ENCODE assay signal across 8 cellular contexts in genomic region chr7:141550694-141551079, GRCh38. TPM values are rescaled to one million over a fixed set of nuclear protein-coding genes. Genes with fewer than 3 reads are reported as not detected.
DNase-seq lines count a peak whose midpoint lies in the region; ATAC-seq and TF ChIP-seq lines count a peak whose summit lies in the region.

No MANE protein-coding gene starts in this region.

- BruUV-seq in Caco-2 (replicated peaks; lab: Mats Ljungman, UMichigan) = no TSS peak

- peak overlapping the region; percentile 89 for H3K4me3 ChIP-seq in Caco-2 (ENCODE audit: low read depth, low read length)
- peak overlapping the region; percentile 86 for H3K4me3 ChIP-seq in GM23248
- peak overlapping the region; percentile 76 to 84 for H3K4me3 ChIP-seq in SK-N-SH (ENCODE audit: low read depth in 2 of 2, low read length in 1 of 2)
- peak overlapping the region; percentile 89 for H3K4me3 ChIP-seq in naive thymus-derived CD4-positive, alpha-beta T cell (ENCODE audit: low read length)

- H3K4me3 Mint-ChIP-seq in Caco-2 (ENCODE audit: unreplicated experiment) = peak overlapping the region; percentile 76
- peak overlapping the region; percentile 83 to 99 (median 92) for H3K4me3 Mint-ChIP-seq in naive thymus-derived CD4-positive, alpha-beta T cell

- peak in 1 of 2 experiments; percentile 11 for DNase-seq in Caco-2
- peak; percentile 49 for DNase-seq in GM23248
- DNase-seq in SK-N-SH = peak; percentile 68
- DNase-seq in epithelial cell of prostate (ENCODE audit: low read depth, low spot score) = no peak
- DNase-seq in naive thymus-derived CD4-positive, alpha-beta T cell = peak in 2 of 9 donors; percentile 7 to 25
- no peak for DNase-seq in posterior vena cava (ENCODE audit: low spot score)
- no peak for DNase-seq in NK-92 (lab: John Stamatoyannopoulos, UW; ENCODE audit: unreplicated experiment)

- TF ChIP-seq EP300 in SK-N-SH (IDR thresholded peaks at IDR 0.05; ENCODE audit: borderline replicate concordance in 1 of 2, low read depth in 1 of 2, low read length in 1 of 2) = no peak

- H2AFZ ChIP-seq in GM23248 (peak overlapping the region; percentile 99), SK-N-SH (ENCODE audit: low read depth) (peak overlapping the region; percentile 96)

- in situ Hi-C loops in GM23248 (cut with MboI) = no loop called here

- H3K9me3 ChIP-seq in Caco-2 (no peaks in the 10 kb centered on the region), GM23248 (ENCODE audit: low read depth) (no peaks in the 10 kb centered on the region), SK-N-SH (no peaks in the 10 kb centered on the region)
- H3K9me3 ChIP-seq in naive thymus-derived CD4-positive, alpha-beta T cell (ENCODE audit: control insufficient read depth in 2 of 3, low read length in 3 of 3) = no peaks in the 10 kb centered on the region

- H3K4me1 ChIP-seq in Caco-2 (peaks cover 7% of the 10 kb centered on the region; the same call in 1 of the 2 replicates), GM23248 (ENCODE audit: insufficient read depth) (peaks cover 4% of the 10 kb centered on the region; the same call in 1 of the 2 replicates), SK-N-SH (ENCODE audit: control insufficient read depth in 1 of 2, insufficient read depth in 2 of 2, low read depth in 1 of 2, low read length in 1 of 2) (peaks cover 0 to 16% of the 10 kb centered on the region in 2 experiments; a peak in 3 of 4 replicates)
- peaks cover 12 to 17% of the 10 kb centered on the region in 2 donors for H3K4me1 ChIP-seq in naive thymus-derived CD4-positive, alpha-beta T cell (ENCODE audit: control insufficient read depth in 2 of 2, insufficient read depth in 2 of 2, low read length in 2 of 2)

- 17 to 20% methylated on average over 13 of the region's 13 CpGs for WGBS in GM23248 (ENCODE audit: low coverage in 1 of 2, low lambda C conversion rate in 2 of 2, missing lambda C conversion rate in 2 of 2), 2 experiments
- WGBS in SK-N-SH (ENCODE audit: low lambda C conversion rate) = 32% methylated on average over 13 of the region's 13 CpGs

- H3K9ac ChIP-seq in GM23248 (peak overlapping the region; percentile 89), SK-N-SH (peak overlapping the region; percentile 86)

- no peak for TF ChIP-seq RAD21 in SK-N-SH (IDR thresholded peaks at IDR 0.05; ENCODE audit: low read length)

- H3K27ac Mint-ChIP-seq in Caco-2 (ENCODE audit: unreplicated experiment) = peak overlapping the region; percentile 68
- H3K27ac Mint-ChIP-seq in naive thymus-derived CD4-positive, alpha-beta T cell = peak overlapping the region; percentile 52 to 96 (median 89)

- H4K20me1 ChIP-seq in GM23248 (ENCODE audit: insufficient read depth) (no peaks in the 10 kb centered on the region), SK-N-SH (ENCODE audit: insufficient read depth) (no peaks in the 10 kb centered on the region)

- H3K36me3 ChIP-seq in Caco-2 (ENCODE audit: control insufficient read depth, insufficient read depth, low read length) = no peaks in the 10 kb centered on the region
- H3K36me3 ChIP-seq in GM23248 (ENCODE audit: low read depth) = no peaks in the 10 kb centered on the region
- H3K36me3 ChIP-seq in SK-N-SH (replicated peaks in 1 of 2; ENCODE audit: control insufficient read depth in 1 of 2, insufficient read depth in 2 of 2, low read length in 1 of 2) = peaks cover 3 to 5% of the 10 kb centered on the region in 2 experiments
- H3K36me3 ChIP-seq in naive thymus-derived CD4-positive, alpha-beta T cell (ENCODE audit: control insufficient read depth in 2 of 3, insufficient read depth in 3 of 3, low read length in 3 of 3) = peaks cover 0 to 4% (median 0%) of the 10 kb centered on the region in 3 experiments

- no peaks in the 10 kb centered on the region for H3F3A ChIP-seq in GM23248 (ENCODE audit: insufficient read depth)
- H3F3A ChIP-seq in SK-N-SH (replicated peaks; ENCODE audit: insufficient read depth) = no peaks in the 10 kb centered on the region

- H3K27me3 Mint-ChIP-seq in Caco-2 (ENCODE audit: insufficient read depth, unreplicated experiment) = peaks cover 7% of the 10 kb centered on the region
- H3K27me3 Mint-ChIP-seq in naive thymus-derived CD4-positive, alpha-beta T cell = peaks cover 0 to 4% (median 0%) of the 10 kb centered on the region in 5 donors

- ATAC-seq in naive thymus-derived CD4-positive, alpha-beta T cell = no peak
- no peak for ATAC-seq in HG03378 (IDR thresholded peaks at IDR 0.05; ENCODE audit: unreplicated experiment)

- H3K4me1 Mint-ChIP-seq in Caco-2 (ENCODE audit: low read depth, unreplicated experiment) = peaks cover 15% of the 10 kb centered on the region
- H3K4me1 Mint-ChIP-seq in naive thymus-derived CD4-positive, alpha-beta T cell = peaks cover 14 to 44% (median 34%) of the 10 kb centered on the region in 7 donors

- H3K79me2 ChIP-seq in GM23248 (ENCODE audit: insufficient read depth) (peaks cover 17% of the 10 kb centered on the region), SK-N-SH (ENCODE audit: insufficient read depth) (peaks cover 28% of the 10 kb centered on the region)

- H3K27me3 ChIP-seq in Caco-2 (replicated peaks; ENCODE audit: control insufficient read depth, insufficient read depth, low read length) (no peaks in the 10 kb centered on the region), GM23248 (replicated peaks; ENCODE audit: insufficient read depth) (no peaks in the 10 kb centered on the region), SK-N-SH (ENCODE audit: insufficient read depth) (no peaks in the 10 kb centered on the region)
- no peaks in the 10 kb centered on the region for H3K27me3 ChIP-seq in naive thymus-derived CD4-positive, alpha-beta T cell (ENCODE audit: control insufficient read depth in 2 of 2, insufficient read depth in 2 of 2, low read length in 2 of 2)

- CTCF ChIA-PET in Caco-2 (lab: Charles Lee) = no interaction called here
- CTCF ChIA-PET in SK-N-SH (lab: Yijun Ruan, JAX) = interaction anchor here (0.7 to 5.6 kb wide), 12 partner anchors 17 to 1158 kb away, joined by 3 to 53 read pairs (median 4); partner anchors contain the start of gene SSBP1
- CTCF ChIA-PET in naive thymus-derived CD4-positive, alpha-beta T cell (lab: Charles Lee) = no interaction called here

- intact Hi-C loops in Caco-2 (cut with micrococcal nuclease; ENCODE audit: unreplicated experiment) = no loop called here
- intact Hi-C loops in naive thymus-derived CD4-positive, alpha-beta T cell (cut with micrococcal nuclease) = loop anchor here (1.0 to 10.0 kb wide), 13 partner anchors 102 to 1486 kb away; partner anchors contain the start of genes MRPS33 (in 2 of the 2), NDUFB2 (in 2 of the 2), SSBP1 (in 2 of the 2) and ADCK2 (in 1 of the 2)
- intact Hi-C loops in posterior vena cava (cut with DNase I) = no loop called here

- H3K9me3 Mint-ChIP-seq in Caco-2 (ENCODE audit: unreplicated experiment) = no peaks in the 10 kb centered on the region
- H3K9me3 Mint-ChIP-seq in naive thymus-derived CD4-positive, alpha-beta T cell = peaks cover 0 to 3% (median 0%) of the 10 kb centered on the region in 11 donors

- TF ChIP-seq CTCF in Caco-2 (IDR thresholded peaks at IDR 0.05; ENCODE audit: insufficient read depth in 1 of 2, low read depth in 1 of 2, low read length in 1 of 2, severe bottlenecking in 1 of 2, unreplicated experiment in 1 of 2) (no peak), SK-N-SH (IDR thresholded peaks at IDR 0.05) (no peak)

- no peaks in the 10 kb centered on the region for H3K36me3 Mint-ChIP-seq in Caco-2 (ENCODE audit: insufficient read depth, unreplicated experiment)
- peaks cover under 1 to 19% (median 11%) of the 10 kb centered on the region in 5 donors for H3K36me3 Mint-ChIP-seq in naive thymus-derived CD4-positive, alpha-beta T cell

- POLR2A ChIA-PET in Caco-2 (lab: Charles Lee) (no interaction called here), SK-N-SH (lab: Yijun Ruan, JAX) (interaction anchor here (0.7 to 2.6 kb wide), 7 partner anchors 9 to 536 kb away, joined by 3 to 15 read pairs (median 6); partner anchors contain the start of genes MRPS33 and SSBP1)
- POLR2A ChIA-PET in naive thymus-derived CD4-positive, alpha-beta T cell (lab: Charles Lee) = interaction anchor here (1.2 to 2.0 kb wide), 5 partner anchors 9 to 536 kb away, joined by 3 to 9 read pairs (median 3); partner anchors contain the start of genes MRPS33 and SSBP1

- H3K9me2 ChIP-seq in GM23248 (ENCODE audit: insufficient read depth) = no peaks in the 10 kb centered on the region
- no peaks in the 10 kb centered on the region for H3K9me2 ChIP-seq in SK-N-SH

- H3K27ac ChIP-seq in GM23248 (0 out of 2 replicates have a peak overlapping the region, but pooled peaks have one; percentile 3), SK-N-SH (ENCODE audit: low read depth in 2 of 2, low read length in 1 of 2) (peak overlapping the region; percentile 25 to 84; a peak in 3 of 4 replicates), epithelial cell of prostate (peak overlapping the region; percentile 6)
- H3K27ac ChIP-seq in naive thymus-derived CD4-positive, alpha-beta T cell (ENCODE audit: low read depth, low read length) = peak overlapping the region; percentile 73

- peak overlapping the region; percentile 75 for H3K4me2 ChIP-seq in GM23248 (ENCODE audit: unreplicated experiment)
- peak overlapping the region; percentile 83 for H3K4me2 ChIP-seq in SK-N-SH

TF ChIP-seq in SK-N-SH, 30 proteins besides CTCF, POLR2A, EP300 and RAD21 (continues in another document):
- TF ChIP-seq TCF12 (IDR thresholded peaks at IDR 0.05) = no peak
- no peak for TF ChIP-seq YY1 (IDR thresholded peaks at IDR 0.05; ENCODE audit: low read depth)
- no peak for TF ChIP-seq RCOR1 (IDR thresholded peaks at IDR 0.05; ENCODE audit: low read length)
- no peak for TF ChIP-seq FOSL2 (IDR thresholded peaks at IDR 0.05; ENCODE audit: borderline replicate concordance, low read depth)
- TF ChIP-seq SIN3A (IDR thresholded peaks at IDR 0.05; ENCODE audit: borderline replicate concordance, low read depth, low read length) = no peak
- TF ChIP-seq PBX3 (IDR thresholded peaks at IDR 0.05) = no peak
- no peak for TF ChIP-seq JUND (IDR thresholded peaks at IDR 0.05)

RNA-seq across cellular contexts. Expression of gene AGK, which starts 0.5 kb away (rescaled TPM):
- total RNA-seq in Caco-2 (2022) (32.3 and 32.8 TPM in 2 replicates), posterior vena cava (10 to 100 TPM; 21.2 to 21.6 TPM)
- 24.1 and 35.5 TPM in 2 replicates for total RNA-seq in GM23248 (2014; rRNA removed; shearing (Covaris generic))
- polyA plus RNA-seq in GM23248 (2016; fragmentation: Nextera tagmentation; extraction: Ambion mirVana) (18.3 and 20.4 TPM in 2 replicates), SK-N-SH (2012; rRNA removed) (45.7 and 67.0 TPM in 2 replicates)
- 59.4 and 65.7 TPM in 2 replicates for polyA plus RNA-seq in SK-N-SH (2012; cell fraction: cytosol; rRNA removed)
- polyA plus RNA-seq in SK-N-SH (2012; cell fraction: nucleus; rRNA removed) = 79.2 and 102 TPM in 2 replicates
- total RNA-seq in naive thymus-derived CD4-positive, alpha-beta T cell = 10 to 100 TPM; 24.3 to 58.8 (median 29.9) TPM
- 10 to 100 TPM; 28.3 to 32.2 TPM for polyA plus RNA-seq in naive thymus-derived CD4-positive, alpha-beta T cell

Comparison
In these comparisons a context has a peak if more than half of its experiments do, and no peak if none do; other contexts are left out.
1. DNase-seq: peak in GM23248 (single experiment) and SK-N-SH (single experiment); none in epithelial cell of prostate (single experiment), posterior vena cava (single experiment) and NK-92 (single experiment).
2. H3K27ac ChIP-seq: peak in every context shown above with its lines; median percentile 73 in naive thymus-derived CD4-positive, alpha-beta T cell; 54 in SK-N-SH; 6 in epithelial cell of prostate; 3 in GM23248.
3. intact Hi-C loops: an anchor here in naive thymus-derived CD4-positive, alpha-beta T cell (1.0 to 10.0 kb wide); none called in Caco-2 and posterior vena cava.
4. Peak in every context shown above with its lines, with median percentiles within 50 percentile points of each other: H3K4me3 ChIP-seq.